Comparison of ENCODE assay signal across 1 cellular context in genomic region chr3:34238407-34238806, GRCh38.
TF ChIP-seq lines count a peak whose summit lies in the region.

No MANE protein-coding gene starts in this region.

TF ChIP-seq in GM12878, 131 proteins besides CTCF, POLR2A, EP300 and RAD21:
- TF ChIP-seq SMAD5 (IDR thresholded peaks at IDR 0.05; ENCODE audit: low read depth) (no peak), POLR2AphosphoS2 (IDR thresholded peaks at IDR 0.05; ENCODE audit: low read depth, low read length) (no peak), FOXK2 (IDR thresholded peaks at IDR 0.05) (no peak), MTA3 (IDR thresholded peaks at IDR 0.05; ENCODE audit: borderline replicate concordance, low read length) (no peak), CHD2 (IDR thresholded peaks at IDR 0.05; ENCODE audit: borderline replicate concordance, low read depth, low read length) (no peak), NKRF (conservative IDR thresholded peaks at IDR 0.05) (no peak), BCLAF1 (IDR thresholded peaks at IDR 0.05) (no peak), ASH2L (IDR thresholded peaks at IDR 0.05; ENCODE audit: borderline replicate concordance, low read depth) (no peak), ZNF207 (IDR thresholded peaks at IDR 0.05; ENCODE audit: borderline replicate concordance) (no peak), MYB (IDR thresholded peaks at IDR 0.05; ENCODE audit: borderline replicate concordance, low read depth, low read length) (no peak), RUNX3 (IDR thresholded peaks at IDR 0.05; ENCODE audit: low read length) (no peak), MEF2A (IDR thresholded peaks at IDR 0.05; ENCODE audit: insufficient read depth, low read depth, low read length) (no peak), SIX5 (IDR thresholded peaks at IDR 0.05; ENCODE audit: low read depth, low read length, severe bottlenecking) (no peak), SP1 (IDR thresholded peaks at IDR 0.05; ENCODE audit: low read depth, low read length) (no peak), NR2C1 (IDR thresholded peaks at IDR 0.05) (no peak), HDGF (IDR thresholded peaks at IDR 0.05) (no peak), ETV6 (conservative IDR thresholded peaks at IDR 0.05 in 1 of 2, IDR thresholded peaks at IDR 0.05 in 1 of 2; ENCODE audit: borderline replicate concordance in 1 of 2, low read depth in 1 of 2) (no peak), TCF3 (IDR thresholded peaks at IDR 0.05; ENCODE audit: borderline replicate concordance, insufficient read depth, low read depth, low read length) (no peak)
- TF ChIP-seq, protein P1, sequence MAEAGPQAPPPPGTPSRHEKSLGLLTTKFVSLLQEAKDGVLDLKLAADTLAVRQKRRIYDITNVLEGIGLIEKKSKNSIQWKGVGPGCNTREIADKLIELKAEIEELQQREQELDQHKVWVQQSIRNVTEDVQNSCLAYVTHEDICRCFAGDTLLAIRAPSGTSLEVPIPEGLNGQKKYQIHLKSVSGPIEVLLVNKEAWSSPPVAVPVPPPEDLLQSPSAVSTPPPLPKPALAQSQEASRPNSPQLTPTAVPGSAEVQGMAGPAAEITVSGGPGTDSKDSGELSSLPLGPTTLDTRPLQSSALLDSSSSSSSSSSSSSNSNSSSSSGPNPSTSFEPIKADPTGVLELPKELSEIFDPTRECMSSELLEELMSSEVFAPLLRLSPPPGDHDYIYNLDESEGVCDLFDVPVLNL (IDR thresholded peaks at IDR 0.05; ENCODE audit: low read depth, low read length) = no peak
